1 cellular context compared by ENCODE assay signal in genomic region chr2:144454466-144455287, GRCh38.
TF ChIP-seq lines count a peak whose summit lies in the region.

No MANE protein-coding gene starts in this region.

TF ChIP-seq in K562, 482 proteins besides CTCF, POLR2A, EP300 and RAD21 (continued from another document and continues in another):
- TF ChIP-seq UBTF (IDR thresholded peaks at IDR 0.05; ENCODE audit: borderline replicate concordance in 1 of 2, low read depth in 2 of 2, low read length in 2 of 2) (no peak), GATAD2B (IDR thresholded peaks at IDR 0.05; ENCODE audit: borderline replicate concordance) (no peak), KHSRP (IDR thresholded peaks at IDR 0.05) (no peak), ZNF232 (CRISPR knock-in tag; IDR thresholded peaks at IDR 0.05) (no peak), NR4A1 (CRISPR knock-in tag; IDR thresholded peaks at IDR 0.05) (no peak), NR4A1 (tag; IDR thresholded peaks at IDR 0.05) (no peak), ZNF316 (IDR thresholded peaks at IDR 0.05) (peak; percentile 76), TAF1 (IDR thresholded peaks at IDR 0.05; ENCODE audit: control insufficient read depth, extremely low read depth, insufficient read depth, low read length, severe bottlenecking) (no peak), ZNF551 (CRISPR knock-in tag; IDR thresholded peaks at IDR 0.05) (no peak), SOX6 (IDR thresholded peaks at IDR 0.05) (peak; percentile 22; the same call in 1 of the 2 replicates), SUPT5H (IDR thresholded peaks at IDR 0.05) (no peak), HOXB6 (CRISPR knock-in tag; IDR thresholded peaks at IDR 0.05; ENCODE audit: borderline replicate concordance) (no peak), CHD2 (IDR thresholded peaks at IDR 0.05; ENCODE audit: low read depth, low read length) (no peak), GABPA (tag; conservative IDR thresholded peaks at IDR 0.05; ENCODE audit: low read depth) (no peak), GTF2B (IDR thresholded peaks at IDR 0.05; ENCODE audit: extremely low read depth, insufficient read length) (no peak), HDAC6 (IDR thresholded peaks at IDR 0.05; ENCODE audit: low read depth, low read length) (no peak), POLR2B (IDR thresholded peaks at IDR 0.05; ENCODE audit: low read depth, partially characterized antibody) (no peak), RNF219 (CRISPR knock-in tag; IDR thresholded peaks at IDR 0.05) (no peak), DLX4 (CRISPR knock-in tag; IDR thresholded peaks at IDR 0.05) (no peak), KDM1A (IDR thresholded peaks at IDR 0.05) (peak; percentile 97), HDAC3 (IDR thresholded peaks at IDR 0.05; ENCODE audit: borderline replicate concordance, partially characterized antibody) (no peak), MXI1 (IDR thresholded peaks at IDR 0.05; ENCODE audit: low read depth, low read length) (no peak), MCM5 (IDR thresholded peaks at IDR 0.05; ENCODE audit: low read depth) (no peak), CEBPG (CRISPR knock-in tag; IDR thresholded peaks at IDR 0.05) (0 out of 2 replicates have a peak, but pooled peaks have one; percentile 17), CEBPG (tag; conservative IDR thresholded peaks at IDR 0.05 in 1 of 2, IDR thresholded peaks at IDR 0.05 in 1 of 2) (no peak), ZFX (CRISPR knock-in tag; IDR thresholded peaks at IDR 0.05) (no peak), ZBTB1 (CRISPR knock-in tag; IDR thresholded peaks at IDR 0.05; ENCODE audit: borderline replicate concordance, low read depth) (no peak), ESRRA (IDR thresholded peaks at IDR 0.05; ENCODE audit: borderline replicate concordance, low read depth) (no peak), RBM15 (IDR thresholded peaks at IDR 0.05; ENCODE audit: insufficient read depth, low read length) (no peak), SMARCE1 (IDR thresholded peaks at IDR 0.05) (no peak), WHSC1 (IDR thresholded peaks at IDR 0.05; ENCODE audit: low read length) (no peak), CHD4 (IDR thresholded peaks at IDR 0.05; ENCODE audit: insufficient read depth, insufficient replicate concordance, low read depth, low read length, poor library complexity, severe bottlenecking) (no peak), SNAPC5 (CRISPR knock-in tag; IDR thresholded peaks at IDR 0.05) (no peak), C11orf30 (IDR thresholded peaks at IDR 0.05; ENCODE audit: low read depth) (peak; percentile 61; the same call in 1 of the 2 replicates), PHB2 (IDR thresholded peaks at IDR 0.05; ENCODE audit: low read depth) (no peak), SRF (CRISPR knock-in tag; IDR thresholded peaks at IDR 0.05) (no peak), NFIC (IDR thresholded peaks at IDR 0.05) (0 out of 2 replicates have a peak, but pooled peaks have one; percentile 11), SAFB2 (IDR thresholded peaks at IDR 0.05; ENCODE audit: borderline replicate concordance, low read depth, low read length, severe bottlenecking) (no peak), MLLT1 (IDR thresholded peaks at IDR 0.05) (no peak), RB1 (IDR thresholded peaks at IDR 0.05; ENCODE audit: low read depth) (no peak), DMBX1 (CRISPR knock-in tag; IDR thresholded peaks at IDR 0.05; ENCODE audit: borderline replicate concordance) (no peak), NCOR1 (IDR thresholded peaks at IDR 0.05) (peak; percentile 48; the same call in 1 of the 2 replicates), ATF3 (IDR thresholded peaks at IDR 0.05) (no peak), ATF3 (CRISPR knock-in tag; conservative IDR thresholded peaks at IDR 0.05) (no peak), CBFA2T2 (conservative IDR thresholded peaks at IDR 0.05) (peak; percentile 67), LARP7 (IDR thresholded peaks at IDR 0.05) (no peak), SIN3A (IDR thresholded peaks at IDR 0.05; ENCODE audit: borderline replicate concordance in 2 of 2, control insufficient read depth in 1 of 2, low read depth in 2 of 2, low read length in 2 of 2) (no peak), PHF21A (IDR thresholded peaks at IDR 0.05; ENCODE audit: borderline replicate concordance, low read depth) (no peak), RNF2 (IDR thresholded peaks at IDR 0.05) (no peak), ZNF395 (CRISPR knock-in tag; IDR thresholded peaks at IDR 0.05) (no peak), HNRNPK (IDR thresholded peaks at IDR 0.05; ENCODE audit: low read depth, low read length, poor library complexity, severe bottlenecking) (no peak), HDGF (IDR thresholded peaks at IDR 0.05) (no peak), ESRRB (CRISPR knock-in tag; IDR thresholded peaks at IDR 0.05; ENCODE audit: borderline replicate concordance) (no peak), ZNF318 (IDR thresholded peaks at IDR 0.05; ENCODE audit: borderline replicate concordance in 1 of 2, low read depth in 1 of 2) (no peak), COPS2 (conservative IDR thresholded peaks at IDR 0.05) (no peak), POLR3A (IDR thresholded peaks at IDR 0.05; ENCODE audit: borderline replicate concordance, extremely low read depth, insufficient read depth, insufficient read length) (no peak)
